In the genomic region with DNA sequence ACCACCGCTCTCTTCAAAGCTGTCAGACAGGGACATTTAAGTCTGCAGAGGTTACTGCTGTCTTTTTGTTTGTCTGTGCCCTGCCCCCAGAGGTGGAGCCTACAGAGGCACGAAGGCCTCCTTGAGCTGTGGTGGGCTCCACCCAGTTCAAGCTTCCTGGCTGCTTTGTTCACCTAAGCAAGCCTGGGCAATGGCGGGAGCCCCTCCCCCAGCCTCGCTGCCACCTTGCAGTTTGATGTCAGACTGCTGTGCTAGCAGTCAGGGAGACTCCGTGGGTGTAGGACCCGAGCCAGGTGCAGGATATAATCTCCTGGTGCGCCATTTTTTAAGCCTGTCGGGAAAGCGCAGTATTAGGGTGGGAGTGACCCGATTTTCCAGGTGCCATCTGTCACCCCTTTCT, we compare ENCODE assay signal across 5 cellular contexts. TPM values are rescaled to one million over a fixed set of nuclear protein-coding genes. Genes with fewer than 3 reads are reported as not detected.
"Had no signal": no experiment of that assay in that cellular context is flagged by ENCODE, and none has a peak within 500 bp of the region (broad histone marks: within the 10 kb centered on the region; RNA-seq: fewer than 3 reads in every experiment).

No MANE protein-coding gene starts in this region.

RNA-seq across cellular contexts. Expression of a gene that starts 28.0 kb away (rescaled TPM):
- total RNA-seq: HepG2, HT1080 had no signal

RNA-seq across cellular contexts. Expression of a gene that starts 33.4 kb away (rescaled TPM):
- total RNA-seq: HepG2, HT-29, HT1080, IMR-90, K562 had no signal
